In the genomic region with DNA sequence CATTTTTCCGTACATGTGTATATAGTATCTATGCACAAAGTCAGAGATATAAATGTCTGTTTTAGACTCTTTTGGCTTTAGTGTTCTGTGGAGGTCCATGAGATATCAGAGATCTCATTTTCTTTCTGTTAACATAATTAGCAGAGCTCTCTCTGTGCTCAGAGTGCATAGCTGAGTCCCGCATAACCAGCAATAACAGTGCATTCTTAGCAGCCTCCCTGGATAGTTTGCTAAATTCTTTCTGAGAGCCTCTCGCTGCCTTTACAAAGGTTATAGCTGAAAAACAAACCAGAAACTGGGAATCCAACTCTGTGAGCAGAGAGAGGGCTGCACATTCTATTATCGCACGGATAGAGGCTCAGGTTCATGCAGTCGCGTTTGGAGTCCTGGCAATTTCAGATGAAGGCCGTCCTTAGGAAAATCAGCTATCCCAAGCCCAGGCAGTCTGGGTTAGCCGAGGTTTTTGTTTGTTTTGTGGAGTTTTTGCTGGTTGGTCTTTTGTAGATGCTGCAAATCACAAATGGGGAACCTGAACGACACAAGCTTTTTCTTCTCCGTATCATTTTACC, we compare ENCODE assay signal across 21 cellular contexts. TPM values are rescaled to one million over a fixed set of nuclear protein-coding genes. Genes with fewer than 3 reads are reported as not detected.
"Had no signal": no experiment of that assay in that cellular context is flagged by ENCODE, and none has a peak within 500 bp of the region (broad histone marks: within the 10 kb centered on the region; RNA-seq: fewer than 3 reads in every experiment).

No MANE protein-coding gene starts in this region.

- H3K9me3 ChIP-seq: body of pancreas, esophagus squamous epithelium, gastrocnemius medialis, mucosa of descending colon, prostate gland, tibial artery had no signal

- H3K27ac ChIP-seq: body of pancreas, cardiac muscle cell, esophagus squamous epithelium, gastrocnemius medialis, neural progenitor cell, prostate gland, tibial artery had no signal

- H3K27me3 ChIP-seq: body of pancreas, cardiac muscle cell, neural progenitor cell had no signal

- H3K4me3 ChIP-seq: body of pancreas, cardiac muscle cell, esophagus squamous epithelium, gastrocnemius medialis, mucosa of descending colon, neural progenitor cell, prostate gland, tibial artery had no signal

- DNase-seq: activated CD4-positive, alpha-beta T cell treated with anti-CD3 and anti-CD28 coated beads, Interleukin-2, amount 50 U/mL, for 1 hour; activated CD8-positive, alpha-beta T cell treated with anti-CD3 and anti-CD28 coated beads, Interleukin-2, amount 10 ng/mL, durations not matched to agents 7 days and 5 days; activated gamma-delta T cell; body of pancreas; effector memory CD8-positive, alpha-beta T cell; esophagus squamous epithelium; gastrocnemius medialis; left colon; mesenchymal stem cell; naive B cell; stimulated activated CD4-positive, alpha-beta T cell treated with anti-CD3 and anti-CD28 coated beads, Interleukin-4, amount 100 ng/mL, for 24 hours; stimulated activated naive CD4-positive, alpha-beta T cell treated with Interleukin-2 at 50 U/mL for 16 hours; T-helper 2 cell; tibial artery had no signal

- H3K36me3 ChIP-seq: cardiac muscle cell, esophagus squamous epithelium, gastrocnemius medialis, neural progenitor cell, prostate gland, tibial artery had no signal

- H3K4me1 ChIP-seq: body of pancreas, esophagus squamous epithelium, gastrocnemius medialis, neural progenitor cell, prostate gland, tibial artery had no signal

RNA-seq across cellular contexts. Expression of a gene that starts 1.2 kb away (rescaled TPM):
- total RNA-seq: body of pancreas, cardiac muscle cell, chondrocyte, endothelial cell of umbilical vein, osteoblast had no signal
- polyA plus RNA-seq: cardiac muscle cell, endothelial cell of umbilical vein had no signal
